In genomic region chr16:66503030-66503429, GRCh38 we compare ENCODE assay signal across 18 cellular contexts. TPM values are rescaled to one million over a fixed set of nuclear protein-coding genes. Genes with fewer than 3 reads are reported as not detected.
A peak's percentile ranks its signal among the peaks of the same experiment; 100 is the strongest.
DNase-seq lines count a peak whose midpoint lies in the region; ATAC-seq and TF ChIP-seq lines count a peak whose summit lies in the region.
"Had no signal": no experiment of that assay in that cellular context is flagged by ENCODE, and none has a peak within 500 bp of the region (broad histone marks: within the 10 kb centered on the region; RNA-seq: fewer than 3 reads in every experiment).

No MANE protein-coding gene starts in this region.

- TF ChIP-seq EP300 in ovary (IDR thresholded peaks at IDR 0.05) = no peak

- CTCF ChIA-PET in activated CD8-positive, alpha-beta T cell treated with anti-CD3 and anti-CD28 coated beads, Interleukin-2, amount 10 ng/mL, durations not matched to agents 7 days and 5 days (lab: Charles Lee) = no interaction called here
- CTCF ChIA-PET in activated CD8-positive, alpha-beta T cell treated with anti-CD3 and anti-CD28 coated beads for 36 hours (lab: Charles Lee) = no interaction called here

- POLR2A ChIA-PET in activated CD8-positive, alpha-beta T cell treated with anti-CD3 and anti-CD28 coated beads, Interleukin-2, amount 10 ng/mL, durations not matched to agents 7 days and 5 days (lab: Charles Lee) = no interaction called here
- POLR2A ChIA-PET in activated CD8-positive, alpha-beta T cell treated with anti-CD3 and anti-CD28 coated beads for 36 hours (lab: Charles Lee) = interaction anchor here (0.7 to 1.5 kb wide), 2 partner anchors 8 to 243 kb away, joined by 3 to 5 read pairs; no protein-coding TSS in a partner anchor

- TF ChIP-seq POLR2A in ovary (IDR thresholded peaks at IDR 0.05) (no peak), vagina (IDR thresholded peaks at IDR 0.05) (no peak)

- H3K27me3 Mint-ChIP-seq in activated CD8-positive, alpha-beta T cell treated with anti-CD3 and anti-CD28 coated beads, Interleukin-2, amount 10 ng/mL, durations not matched to agents 7 days and 5 days (ENCODE audit: low read depth) = peaks cover 6% of the 10 kb centered on the region
- no peaks in the 10 kb centered on the region for H3K27me3 Mint-ChIP-seq in activated CD8-positive, alpha-beta T cell treated with anti-CD3 and anti-CD28 coated beads for 36 hours
- H3K27me3 Mint-ChIP-seq: activated CD4-positive, alpha-beta memory T cell treated with anti-CD3 and anti-CD28 coated beads for 36 hours had no signal

- no peak for ATAC-seq in activated CD8-positive, alpha-beta T cell treated with anti-CD3 and anti-CD28 coated beads, Interleukin-2, amount 10 ng/mL, durations not matched to agents 7 days and 5 days
- ATAC-seq in activated CD8-positive, alpha-beta T cell treated with anti-CD3 and anti-CD28 coated beads for 36 hours = no peak
- ATAC-seq in heart right ventricle = peak; percentile 47 to 98 (median 91)
- no peak for ATAC-seq in GM18867 (IDR thresholded peaks at IDR 0.05; ENCODE audit: unreplicated experiment)
- ATAC-seq: left colon, PC-3 had no signal

- peaks cover 0 to 11% (median 0%) of the 10 kb centered on the region in 9 donors for H3K36me3 ChIP-seq in heart right ventricle
- no peaks in the 10 kb centered on the region for H3K36me3 ChIP-seq in ovary
- no peaks in the 10 kb centered on the region for H3K36me3 ChIP-seq in vagina
- H3K36me3 ChIP-seq: neural progenitor cell had no signal

- no peaks in the 10 kb centered on the region for H3K4me1 Mint-ChIP-seq in activated CD8-positive, alpha-beta T cell treated with anti-CD3 and anti-CD28 coated beads, Interleukin-2, amount 10 ng/mL, durations not matched to agents 7 days and 5 days (ENCODE audit: low read depth)
- H3K4me1 Mint-ChIP-seq in activated CD8-positive, alpha-beta T cell treated with anti-CD3 and anti-CD28 coated beads for 36 hours (ENCODE audit: low read depth) = peaks cover under 1% of the 10 kb centered on the region

- H3K4me1 ChIP-seq in heart right ventricle (peaks cover 0 to 22% (median 16%) of the 10 kb centered on the region in 9 donors), ovary (ENCODE audit: insufficient read depth) (peaks cover 7% of the 10 kb centered on the region), vagina (peaks cover 25% of the 10 kb centered on the region)
- H3K4me1 ChIP-seq: neural progenitor cell had no signal

- no peaks in the 10 kb centered on the region for H3K9me3 Mint-ChIP-seq in activated CD8-positive, alpha-beta T cell treated with anti-CD3 and anti-CD28 coated beads, Interleukin-2, amount 10 ng/mL, durations not matched to agents 7 days and 5 days (ENCODE audit: insufficient read depth)
- H3K9me3 Mint-ChIP-seq in activated CD8-positive, alpha-beta T cell treated with anti-CD3 and anti-CD28 coated beads for 36 hours = no peaks in the 10 kb centered on the region
- H3K9me3 Mint-ChIP-seq: activated CD4-positive, alpha-beta memory T cell treated with anti-CD3 and anti-CD28 coated beads for 36 hours had no signal

- no peak for TF ChIP-seq CTCF in activated CD8-positive, alpha-beta T cell treated with anti-CD3 and anti-CD28 coated beads for 36 hours (IDR thresholded peaks at IDR 0.05)
- TF ChIP-seq CTCF in heart right ventricle (IDR thresholded peaks at IDR 0.05) (no peak), ovary (IDR thresholded peaks at IDR 0.05) (no peak), vagina (IDR thresholded peaks at IDR 0.05) (no peak)

- H3K27ac Mint-ChIP-seq in activated CD8-positive, alpha-beta T cell treated with anti-CD3 and anti-CD28 coated beads, Interleukin-2, amount 10 ng/mL, durations not matched to agents 7 days and 5 days = no peak overlapping the region
- no peak overlapping the region for H3K27ac Mint-ChIP-seq in activated CD8-positive, alpha-beta T cell treated with anti-CD3 and anti-CD28 coated beads for 36 hours
- H3K27ac Mint-ChIP-seq: activated CD4-positive, alpha-beta memory T cell treated with anti-CD3 and anti-CD28 coated beads for 36 hours; neural progenitor cell had no signal

- H3K4me3 Mint-ChIP-seq in activated CD8-positive, alpha-beta T cell treated with anti-CD3 and anti-CD28 coated beads, Interleukin-2, amount 10 ng/mL, durations not matched to agents 7 days and 5 days = no peak overlapping the region
- no peak overlapping the region for H3K4me3 Mint-ChIP-seq in activated CD8-positive, alpha-beta T cell treated with anti-CD3 and anti-CD28 coated beads for 36 hours
- H3K4me3 Mint-ChIP-seq: activated CD4-positive, alpha-beta memory T cell treated with anti-CD3 and anti-CD28 coated beads for 36 hours; neural progenitor cell had no signal

- H3K27ac ChIP-seq in heart right ventricle (peak overlapping the region in 2 of 10 donors; percentile 10 to 36), ovary (peak overlapping the region in 1 of 2 donors; percentile 41), vagina (peak overlapping the region; percentile 69)
- H3K27ac ChIP-seq: 22Rv1, neural progenitor cell had no signal

- intact Hi-C loops in activated CD8-positive, alpha-beta T cell treated with anti-CD3 and anti-CD28 coated beads for 36 hours (cut with micrococcal nuclease) = no loop called here
- intact Hi-C loops in heart right ventricle (cut with DNase I) = no loop called here
- intact Hi-C loops in ovary (cut with DNase I) = no loop called here
- intact Hi-C loops in vagina (cut with DNase I) = loop anchor here (10.0 kb wide), 1 partner anchor 52 kb away; the partner anchor contains the start of genes CKLF and TK2

- WGBS in heart right ventricle, 2 donors = 61% methylated on average over 2 of the region's 2 CpGs
- WGBS in ovary, 3 donors = 25 to 33% (median 30%) methylated on average over 2 of the region's 2 CpGs

- H3K9me3 ChIP-seq in heart right ventricle = no peaks in the 10 kb centered on the region
- no peaks in the 10 kb centered on the region for H3K9me3 ChIP-seq in ovary
- no peaks in the 10 kb centered on the region for H3K9me3 ChIP-seq in vagina

- no peaks in the 10 kb centered on the region for H3K36me3 Mint-ChIP-seq in activated CD8-positive, alpha-beta T cell treated with anti-CD3 and anti-CD28 coated beads, Interleukin-2, amount 10 ng/mL, durations not matched to agents 7 days and 5 days (ENCODE audit: low read depth)
- H3K36me3 Mint-ChIP-seq in activated CD8-positive, alpha-beta T cell treated with anti-CD3 and anti-CD28 coated beads for 36 hours (ENCODE audit: low read depth) = no peaks in the 10 kb centered on the region
- H3K36me3 Mint-ChIP-seq: activated CD4-positive, alpha-beta memory T cell treated with anti-CD3 and anti-CD28 coated beads for 36 hours had no signal

- H3K4me3 ChIP-seq in heart right ventricle = no peak overlapping the region
- no peak overlapping the region for H3K4me3 ChIP-seq in ovary
- no peak overlapping the region for H3K4me3 ChIP-seq in vagina
- H3K4me3 ChIP-seq: neural progenitor cell had no signal

- H3K27me3 ChIP-seq in heart right ventricle (no peaks in the 10 kb centered on the region), ovary (no peaks in the 10 kb centered on the region), vagina (no peaks in the 10 kb centered on the region)
- H3K27me3 ChIP-seq: neural progenitor cell had no signal

- peak; percentile 12 for DNase-seq in activated CD8-positive, alpha-beta T cell treated with anti-CD3 and anti-CD28 coated beads, Interleukin-2, amount 10 ng/mL, durations not matched to agents 7 days and 5 days
- DNase-seq in activated CD8-positive, alpha-beta T cell treated with anti-CD3 and anti-CD28 coated beads for 36 hours = no peak
- DNase-seq in heart right ventricle (no peak), ovary (peak; percentile 40 to 81 (median 63)), vagina (ENCODE audit: extremely low spot score in 2 of 2) (no peak), NCI-H1105 (lab: John Stamatoyannopoulos, UW) (no peak), SKM-1 treated with dmso at 0.1 percent for 144 hours (lab: John Stamatoyannopoulos, UW; ENCODE audit: unreplicated experiment) (no peak)
- DNase-seq: activated CD4-positive, alpha-beta memory T cell treated with anti-CD3 and anti-CD28 coated beads for 36 hours; activated naive CD4-positive, alpha-beta T cell treated with anti-CD3 and anti-CD28 coated beads, Interleukin-2, amount 50 U/mL, for 16 hours; cortex of kidney; MM.1S; NCI-H2227 treated with DMSO at 0.1 percent for 48 hours; PC-3; stimulated activated naive CD4-positive, alpha-beta T cell had no signal

RNA-seq across cellular contexts. Expression of gene TK2, which starts 46.9 kb away (rescaled TPM):
- 1 to 10 TPM; 5.7 to 6.4 TPM for total RNA-seq in activated CD8-positive, alpha-beta T cell treated with anti-CD3 and anti-CD28 coated beads, Interleukin-2, amount 10 ng/mL, durations not matched to agents 7 days and 5 days
- total RNA-seq in activated CD8-positive, alpha-beta T cell treated with anti-CD3 and anti-CD28 coated beads for 36 hours = 1 to 10 TPM; 3.2 to 4.4 TPM
- total RNA-seq in heart right ventricle (10 to 100 TPM; 16.0 to 26.0 (median 21.4) TPM), ovary (10 to 100 TPM; 17.0 to 42.0 (median 34.0) TPM), vagina (43.2 TPM)
- polyA plus RNA-seq in heart right ventricle (10 to 100 TPM in 1 of 2 donors, 1 to 10 TPM in 1; 8.0 to 13.6 TPM), ovary (10 to 100 TPM; 21.1 to 80.6 TPM)

RNA-seq across cellular contexts. Expression of gene CKLF, which starts 49.3 kb away (rescaled TPM):
- total RNA-seq in activated CD8-positive, alpha-beta T cell treated with anti-CD3 and anti-CD28 coated beads, Interleukin-2, amount 10 ng/mL, durations not matched to agents 7 days and 5 days = 100 to 1,000 TPM; 137 to 139 TPM
- 10 to 100 TPM; 99.0 to 99.7 TPM for total RNA-seq in activated CD8-positive, alpha-beta T cell treated with anti-CD3 and anti-CD28 coated beads for 36 hours
- total RNA-seq in heart right ventricle (10 to 100 TPM in 3 of 10 donors, 1 to 10 TPM in 7; 1.6 to 19.9 (median 6.7) TPM), ovary (10 to 100 TPM; 22.3 to 46.8 (median 30.6) TPM), vagina (52.3 TPM)
- polyA plus RNA-seq in heart right ventricle (10 to 100 TPM in 1 of 2 donors, 1 to 10 TPM in 1; 6.8 to 24.1 TPM), ovary (10 to 100 TPM; 34.2 to 36.7 TPM)

Comparison
In these comparisons a context has a peak if more than half of its experiments do, and no peak if none do; other contexts are left out.
1. DNase-seq: peak in activated CD8-positive, alpha-beta T cell treated with anti-CD3 and anti-CD28 coated beads, Interleukin-2, amount 10 ng/mL, durations not matched to agents 7 days and 5 days (single experiment) and ovary (5 of 5); none in activated CD8-positive, alpha-beta T cell treated with anti-CD3 and anti-CD28 coated beads for 36 hours (single experiment), heart right ventricle (0 of 2), vagina (0 of 2), NCI-H1105 (single experiment) and SKM-1 treated with dmso at 0.1 percent for 144 hours (single experiment).
2. ATAC-seq: peak in heart right ventricle (8 of 8); none in activated CD8-positive, alpha-beta T cell treated with anti-CD3 and anti-CD28 coated beads, Interleukin-2, amount 10 ng/mL, durations not matched to agents 7 days and 5 days (single experiment), activated CD8-positive, alpha-beta T cell treated with anti-CD3 and anti-CD28 coated beads for 36 hours (single experiment) and GM18867 (single experiment).